ENCODE assay signal across 28 cellular contexts in genomic region chr2:145822892-145823534, GRCh38.
"Had no signal": no experiment of that assay in that cellular context is flagged by ENCODE, and none has a peak within 500 bp of the region (broad histone marks: within the 10 kb centered on the region; RNA-seq: fewer than 3 reads in every experiment).

No MANE protein-coding gene starts in this region.

- H3K4me1 ChIP-seq: adrenal gland had no signal

- H3K9me3 ChIP-seq: adrenal gland, MG63, SJSA1 had no signal

- DNase-seq: activated CD4-positive, alpha-beta T cell treated with anti-CD3 and anti-CD28 coated beads for 48 hours; activated CD4-positive, alpha-beta T cell treated with anti-CD3 and anti-CD28 coated beads, Interleukin-2, amount 50 U/mL, for 4 hours; activated CD4-positive, CD25-positive, alpha-beta regulatory T cell treated with anti-CD3 and anti-CD28 coated beads, Interleukin-2, amount 50 U/mL, for 72 hours; activated CD8-positive, alpha-beta memory T cell treated with anti-CD3 and anti-CD28 coated beads, Interleukin-2, amount 50 U/mL, for 48 hours; activated CD8-positive, alpha-beta T cell treated with anti-CD3 and anti-CD28 coated beads, Interleukin-2, amount 10 ng/mL, durations not matched to agents 7 days and 5 days; activated naive CD4-positive, alpha-beta T cell treated with anti-CD3 and anti-CD28 coated beads, Interleukin-2, amount 50 U/mL, for 16 hours; activated naive CD8-positive, alpha-beta T cell treated with anti-CD3 and anti-CD28 coated beads, Interleukin-2, amount 10 ng/mL, durations not matched to agents 7 days and 5 days; activated T-cell treated with anti-CD3 and anti-CD28 coated beads, Interleukin-2, amount 50 U/mL, for 1 hour; adrenal gland; anterior cingulate cortex; cerebellar nuclear complex; MG63; MV-4-11; NCI-H1092 treated with DMSO at 0.1 percent for 48 hours; NCI-H1417 treated with DMSO at 0.1 percent for 48 hours; NCI-H1694; NCI-H2029; NCI-H2107; NCI-H345; NCI-H510A treated with DMSO at 0.1 percent for 48 hours; NCI-H69; NK-92 treated with Interleukin-12 subunit alpha and Interleukin-12 subunit beta, amount 100 ng/mL, for 24 hours; SHP77; SW 1271 had no signal

- H3K27me3 ChIP-seq: adrenal gland, MG63, SJSA1 had no signal

- H3K27ac Mint-ChIP-seq: activated CD8-positive, alpha-beta T cell treated with anti-CD3 and anti-CD28 coated beads, Interleukin-2, amount 10 ng/mL, durations not matched to agents 7 days and 5 days; activated naive CD8-positive, alpha-beta T cell treated with anti-CD3 and anti-CD28 coated beads, Interleukin-2, amount 10 ng/mL, durations not matched to agents 7 days and 5 days; T-helper 2 cell treated with Interferon-gamma antibody and Interleukin-4, amounts not matched to agents 5 μg/mL and 100 μg/mL, for 36 hours had no signal

- H3K4me1 Mint-ChIP-seq: activated naive CD8-positive, alpha-beta T cell treated with anti-CD3 and anti-CD28 coated beads, Interleukin-2, amount 10 ng/mL, durations not matched to agents 7 days and 5 days had no signal

- H3K9me3 Mint-ChIP-seq: T-helper 2 cell treated with Interferon-gamma antibody and Interleukin-4, amounts not matched to agents 5 μg/mL and 100 μg/mL, for 36 hours had no signal

- FAIRE-seq: RCC 7860 had no signal

- H3K4me3 Mint-ChIP-seq: activated CD8-positive, alpha-beta T cell treated with anti-CD3 and anti-CD28 coated beads, Interleukin-2, amount 10 ng/mL, durations not matched to agents 7 days and 5 days; activated naive CD8-positive, alpha-beta T cell treated with anti-CD3 and anti-CD28 coated beads, Interleukin-2, amount 10 ng/mL, durations not matched to agents 7 days and 5 days; T-helper 2 cell treated with Interferon-gamma antibody and Interleukin-4, amounts not matched to agents 5 μg/mL and 100 μg/mL, for 36 hours had no signal

- H3K27me3 Mint-ChIP-seq: activated naive CD8-positive, alpha-beta T cell treated with anti-CD3 and anti-CD28 coated beads, Interleukin-2, amount 10 ng/mL, durations not matched to agents 7 days and 5 days had no signal

- H3K27ac ChIP-seq: adrenal gland, SJSA1 had no signal

- ATAC-seq: activated CD8-positive, alpha-beta T cell treated with anti-CD3 and anti-CD28 coated beads, Interleukin-2, amount 10 ng/mL, durations not matched to agents 7 days and 5 days; SK-N-SH treated with all-trans-retinoic acid at 6 μM for 48 hours had no signal

- H3K36me3 ChIP-seq: adrenal gland, MG63, SJSA1 had no signal

- H3K4me3 ChIP-seq: adrenal gland, MG63, SJSA1 had no signal

- H3K36me3 Mint-ChIP-seq: activated naive CD8-positive, alpha-beta T cell treated with anti-CD3 and anti-CD28 coated beads, Interleukin-2, amount 10 ng/mL, durations not matched to agents 7 days and 5 days had no signal
